In genomic region chrX:28303486-28303885, GRCh38 we compare ENCODE assay signal across 27 cellular contexts.
"Had no signal": no experiment of that assay in that cellular context is flagged by ENCODE, and none has a peak within 500 bp of the region (broad histone marks: within the 10 kb centered on the region; RNA-seq: fewer than 3 reads in every experiment).

No MANE protein-coding gene starts in this region.

- H3K4me3 Mint-ChIP-seq: activated CD4-positive, alpha-beta T cell treated with anti-CD3 and anti-CD28 coated beads, Interleukin-2, amount 10 ng/mL, durations not matched to agents 24 days and 14 days; activated CD8-positive, alpha-beta T cell treated with anti-CD3 and anti-CD28 coated beads for 36 hours; activated naive CD4-positive, alpha-beta T cell treated with anti-CD3 and anti-CD28 coated beads for 36 hours; activated T-cell treated with anti-CD3 and anti-CD28 coated beads, Interleukin-2, amount 50 U/mL, for 24 hours had no signal

- H3K4me1 Mint-ChIP-seq: activated CD4-positive, alpha-beta T cell treated with anti-CD3 and anti-CD28 coated beads, Interleukin-2, amount 10 ng/mL, durations not matched to agents 24 days and 14 days had no signal

- H3K27me3 ChIP-seq: adrenal gland, body of pancreas, SJCRH30 had no signal

- H3K4me3 ChIP-seq: adrenal gland, body of pancreas, breast epithelium, SJCRH30, SK-N-MC had no signal

- DNase-seq: activated CD4-positive, alpha-beta T cell treated with anti-CD3 and anti-CD28 coated beads for 1 hour; activated CD4-positive, alpha-beta T cell treated with anti-CD3 and anti-CD28 coated beads, Interleukin-2, amount 10 ng/mL, durations not matched to agents 24 days and 14 days; activated CD4-positive, alpha-beta T cell treated with anti-CD3 and anti-CD28 coated beads, Interleukin-2, amount 50 U/mL, for 4 hours; activated CD4-positive, CD25-positive, alpha-beta regulatory T cell; activated CD8-positive, alpha-beta T cell treated with anti-CD3 and anti-CD28 coated beads for 36 hours; activated gamma-delta T cell treated with Interleukin-2 at 50 U/mL for 16 hours; activated naive CD4-positive, alpha-beta T cell treated with anti-CD3 and anti-CD28 coated beads for 36 hours; activated T-cell treated with anti-CD3 and anti-CD28 coated beads, Interleukin-2, amount 50 U/mL, for 24 hours; adrenal gland; body of pancreas; MM.1S; MV-4-11; NCI-H1092 treated with DMSO at 0.1 percent for 48 hours; NCI-H1417; NCI-H146; NCI-H187; NCI-H2029 treated with DMSO at 0.1 percent for 48 hours; NCI-H2107; NCI-H345; NCI-H524 treated with DMSO at 0.1 percent for 48 hours; SHP77; SJCRH30; T1000; WERI-Rb-1 had no signal

- H3K36me3 Mint-ChIP-seq: activated naive CD4-positive, alpha-beta T cell treated with anti-CD3 and anti-CD28 coated beads, Interleukin-2, amount 50 U/mL, for 72 hours had no signal

- H3K9me3 Mint-ChIP-seq: activated CD4-positive, alpha-beta T cell treated with anti-CD3 and anti-CD28 coated beads, Interleukin-2, amount 10 ng/mL, durations not matched to agents 24 days and 14 days had no signal

- H3K36me3 ChIP-seq: adrenal gland, breast epithelium, SJCRH30, WERI-Rb-1 had no signal

- H3K27me3 Mint-ChIP-seq: activated CD4-positive, alpha-beta T cell treated with anti-CD3 and anti-CD28 coated beads, Interleukin-2, amount 10 ng/mL, durations not matched to agents 24 days and 14 days; activated CD8-positive, alpha-beta T cell treated with anti-CD3 and anti-CD28 coated beads for 36 hours; activated T-cell treated with anti-CD3 and anti-CD28 coated beads, Interleukin-2, amount 50 U/mL, for 24 hours had no signal

- H3K4me1 ChIP-seq: adrenal gland, body of pancreas, breast epithelium, SJCRH30 had no signal

- H3K27ac Mint-ChIP-seq: activated CD4-positive, alpha-beta T cell treated with anti-CD3 and anti-CD28 coated beads, Interleukin-2, amount 10 ng/mL, durations not matched to agents 24 days and 14 days; activated CD8-positive, alpha-beta T cell treated with anti-CD3 and anti-CD28 coated beads for 36 hours; activated naive CD4-positive, alpha-beta T cell treated with anti-CD3 and anti-CD28 coated beads for 36 hours; activated naive CD4-positive, alpha-beta T cell treated with anti-CD3 and anti-CD28 coated beads, Interleukin-2, amount 50 U/mL, for 72 hours; activated T-cell treated with anti-CD3 and anti-CD28 coated beads, Interleukin-2, amount 50 U/mL, for 24 hours had no signal

- H3K9me3 ChIP-seq: adrenal gland, body of pancreas, SJCRH30 had no signal
